Comparison of ENCODE assay signal across 8 cellular contexts in genomic region chr9:35617548-35617947, GRCh38. TPM values are rescaled to one million over a fixed set of nuclear protein-coding genes. Genes with fewer than 3 reads are reported as not detected.
A peak's percentile ranks its signal among the peaks of the same experiment; 100 is the strongest.
DNase-seq lines count a peak whose midpoint lies in the region; ATAC-seq and TF ChIP-seq lines count a peak whose summit lies in the region.

No MANE protein-coding gene starts in this region.

- peaks cover 24% of the 10 kb centered on the region for H3K4me1 ChIP-seq in lower lobe of right lung
- peaks cover 10% of the 10 kb centered on the region for H3K4me1 ChIP-seq in suprapubic skin

- peaks cover 46% of the 10 kb centered on the region for H3K4me1 Mint-ChIP-seq in activated T-cell treated with anti-CD3 and anti-CD28 coated beads, Interleukin-2, amount 50 U/mL, for 24 hours (ENCODE audit: low read depth)
- H3K4me1 Mint-ChIP-seq in activated naive CD8-positive, alpha-beta T cell (ENCODE audit: low read depth): peaks cover 44% of the 10 kb centered on the region

- H3K27me3 Mint-ChIP-seq in activated T-cell treated with anti-CD3 and anti-CD28 coated beads, Interleukin-2, amount 50 U/mL, for 24 hours: no peaks in the 10 kb centered on the region
- no peaks in the 10 kb centered on the region for H3K27me3 Mint-ChIP-seq in activated naive CD8-positive, alpha-beta T cell

- in situ Hi-C loops in KBM-7 (cut with MboI; ENCODE audit: low pct_unique_long_range_greater_than_20kb, low sequenced_read_pairs): no loop called here

- peak overlapping the region; percentile 82 for H3K27ac Mint-ChIP-seq in activated T-cell treated with anti-CD3 and anti-CD28 coated beads, Interleukin-2, amount 50 U/mL, for 24 hours
- H3K27ac Mint-ChIP-seq in activated naive CD8-positive, alpha-beta T cell: peak overlapping the region; percentile 86

- no peaks in the 10 kb centered on the region for H3K36me3 ChIP-seq in lower lobe of right lung
- no peaks in the 10 kb centered on the region for H3K36me3 ChIP-seq in suprapubic skin

- TF ChIP-seq CTCF in lower lobe of right lung (IDR thresholded peaks at IDR 0.05): no peak
- TF ChIP-seq CTCF in suprapubic skin (IDR thresholded peaks at IDR 0.05): no peak

- intact Hi-C loops in lower lobe of right lung (cut with DNase I): no loop called here

- H3K9me3 Mint-ChIP-seq in activated T-cell treated with anti-CD3 and anti-CD28 coated beads, Interleukin-2, amount 50 U/mL, for 24 hours: no peaks in the 10 kb centered on the region
- no peaks in the 10 kb centered on the region for H3K9me3 Mint-ChIP-seq in activated naive CD8-positive, alpha-beta T cell (ENCODE audit: low read depth)

- WGBS in suprapubic skin: 66% methylated on average over 8 of the region's 8 CpGs

- no peaks in the 10 kb centered on the region for H3K36me3 Mint-ChIP-seq in activated T-cell treated with anti-CD3 and anti-CD28 coated beads, Interleukin-2, amount 50 U/mL, for 24 hours (ENCODE audit: low read depth)
- H3K36me3 Mint-ChIP-seq in activated naive CD8-positive, alpha-beta T cell: no peaks in the 10 kb centered on the region

- no peak for ATAC-seq in lower lobe of right lung

- DNase-seq in activated T-cell treated with anti-CD3 and anti-CD28 coated beads, Interleukin-2, amount 50 U/mL, for 24 hours: no peak
- no peak for DNase-seq in activated T-cell treated with anti-CD3 and anti-CD28 coated beads, Interleukin-2, amount 50 U/mL, for 48 hours
- DNase-seq in lower lobe of right lung: no peak
- peak in 1 of 2 donors; percentile 49 for DNase-seq in suprapubic skin (ENCODE audit: low spot score in 2 of 2)
- DNase-seq in mesenteric fat pad (ENCODE audit: low spot score): no peak
- DNase-seq in KBM-7: no peak
- DNase-seq in DMS 273 treated with DMSO at 0.1 percent for 48 hours (lab: John Stamatoyannopoulos, UW): no peak

- H3K27me3 ChIP-seq in lower lobe of right lung (ENCODE audit: low read depth): no peaks in the 10 kb centered on the region
- H3K27me3 ChIP-seq in suprapubic skin: no peaks in the 10 kb centered on the region

- TF ChIP-seq EP300 in suprapubic skin (IDR thresholded peaks at IDR 0.05): no peak

- H3K27ac ChIP-seq in lower lobe of right lung: no peak overlapping the region
- H3K27ac ChIP-seq in suprapubic skin: no peak overlapping the region

- TF ChIP-seq POLR2A in suprapubic skin (IDR thresholded peaks at IDR 0.05): no peak

- H3K4me3 Mint-ChIP-seq in activated T-cell treated with anti-CD3 and anti-CD28 coated beads, Interleukin-2, amount 50 U/mL, for 24 hours: peak overlapping the region; percentile 74
- peak overlapping the region; percentile 81 for H3K4me3 Mint-ChIP-seq in activated naive CD8-positive, alpha-beta T cell

- no peaks in the 10 kb centered on the region for H3K9me3 ChIP-seq in lower lobe of right lung
- no peaks in the 10 kb centered on the region for H3K9me3 ChIP-seq in suprapubic skin

- peak overlapping the region; percentile 57 for H3K4me3 ChIP-seq in lower lobe of right lung
- H3K4me3 ChIP-seq in suprapubic skin: peak overlapping the region; percentile 48

RNA-seq across cellular contexts. Expression of gene CD72, which starts 0.7 kb away (rescaled TPM):
- total RNA-seq in lower lobe of right lung (4.5 TPM), suprapubic skin (10 to 100 TPM in 1 of 4 donors, 1 to 10 TPM in 3; 1.9 to 16.7 (median 4.9) TPM), mesenteric fat pad (7.0 TPM)

RNA-seq across cellular contexts. Expression of gene TESK1, which starts 12.5 kb away (rescaled TPM):
- total RNA-seq in lower lobe of right lung (44.0 TPM), suprapubic skin (10 to 100 TPM; 34.1 to 50.7 (median 46.5) TPM), mesenteric fat pad (94.4 TPM)

RNA-seq across cellular contexts. Expression of gene SIT1, which starts 33.2 kb away (rescaled TPM):
- total RNA-seq in lower lobe of right lung (1.5 TPM), suprapubic skin (1 to 10 TPM in 1 of 4 donors, not detected in 3; 2.9 TPM), mesenteric fat pad (1.3 TPM)

RNA-seq across cellular contexts. Expression of gene RMRP, which starts 40.3 kb away (rescaled TPM):
- 24,340 TPM for total RNA-seq in lower lobe of right lung
- total RNA-seq in suprapubic skin: over 10,000 TPM in 2 of 4 donors, 1,000 to 10,000 TPM in 2; 1,246 to 15,173 (median 11,383) TPM
- total RNA-seq in mesenteric fat pad: 19,106 TPM

RNA-seq across cellular contexts. Expression of gene CCDC107, which starts 40.5 kb away (rescaled TPM):
- total RNA-seq in lower lobe of right lung (28.9 TPM), suprapubic skin (10 to 100 TPM in 1 of 4 donors, 1 to 10 TPM in 3; 5.0 to 13.2 (median 9.6) TPM), mesenteric fat pad (103 TPM)
